Comparison of ENCODE assay signal across 8 cellular contexts in the genomic region with DNA sequence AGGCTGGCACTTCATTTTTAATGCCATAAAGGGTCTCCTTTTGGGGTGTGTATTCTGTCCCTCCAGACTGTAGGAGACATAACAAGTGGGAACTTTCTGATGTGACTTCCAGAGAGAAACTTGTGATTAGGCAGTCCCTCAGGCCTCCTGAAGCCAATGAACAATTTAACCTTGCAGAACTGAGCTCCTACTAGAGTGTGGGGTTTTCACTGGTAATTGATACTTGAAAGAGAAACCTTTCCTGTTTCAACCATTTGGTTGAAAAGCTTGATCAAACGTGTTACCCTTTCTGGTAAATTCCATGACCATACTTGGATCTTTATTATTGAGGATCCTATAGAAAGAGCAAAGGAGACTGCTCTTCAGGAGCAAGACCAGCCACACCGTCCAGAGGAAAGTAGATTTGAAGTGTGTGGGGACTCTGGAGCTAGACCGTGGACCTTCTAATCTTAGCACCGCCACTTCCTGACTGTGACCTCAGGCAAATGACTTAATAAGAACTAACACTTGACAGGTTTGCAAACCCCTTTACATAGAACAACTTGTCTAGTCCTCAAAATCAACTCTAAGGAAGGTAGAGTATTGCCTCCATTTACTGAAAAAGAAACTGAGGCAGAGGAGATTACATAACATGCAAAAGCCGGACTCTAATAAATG.
A peak's percentile ranks its signal among the peaks of the same experiment; 100 is the strongest.
ATAC-seq and TF ChIP-seq lines count a peak whose summit lies in the region.
"Not testable (repeated sequence)": the region's sequence is repeated elsewhere in the genome, so short reads cannot be mapped to it uniquely, and the experiment has no call there.

No MANE protein-coding gene starts in this region.

- H3K36me3 ChIP-seq in OCI-LY3 (replicated peaks; ENCODE audit: low read depth, low read length), result not testable (repeated sequence)

- peak overlapping the region; percentile 26 for H3K4me2 ChIP-seq in OCI-LY3 (ENCODE audit: low read length)

- H3K9me3 ChIP-seq in OCI-LY3 (ENCODE audit: insufficient read depth, low read length), result not testable (repeated sequence)

- H3K4me3 ChIP-seq in OCI-LY3 (ENCODE audit: low read length), result not testable (repeated sequence)

- ATAC-seq in GM18498 (IDR thresholded peaks at IDR 0.05; ENCODE audit: unreplicated experiment) (peak; percentile 93), GM18907 (IDR thresholded peaks at IDR 0.05; ENCODE audit: unreplicated experiment) (peak; percentile 91), GM19463 (IDR thresholded peaks at IDR 0.05; ENCODE audit: unreplicated experiment) (peak; percentile 66), GM21737 (IDR thresholded peaks at IDR 0.05; ENCODE audit: unreplicated experiment) (peak; percentile 86), HG02884 (IDR thresholded peaks at IDR 0.05; ENCODE audit: unreplicated experiment) (peak; percentile 70), HG03108 (IDR thresholded peaks at IDR 0.05; ENCODE audit: unreplicated experiment) (peak; percentile 80), HG03521 (IDR thresholded peaks at IDR 0.05; ENCODE audit: unreplicated experiment) (peak; percentile 69)

- not testable (repeated sequence) for H3K9ac ChIP-seq in OCI-LY3 (ENCODE audit: low read length)

- H3K4me1 ChIP-seq in OCI-LY3 (ENCODE audit: low read length), result not testable (repeated sequence)

- not testable (repeated sequence) for H3K79me2 ChIP-seq in OCI-LY3 (ENCODE audit: low read length)

- not testable (repeated sequence) for H4K20me1 ChIP-seq in OCI-LY3 (ENCODE audit: insufficient read depth, low read length)

- not testable (repeated sequence) for H2AFZ ChIP-seq in OCI-LY3 (ENCODE audit: low read depth, low read length)

- H3K27ac ChIP-seq in OCI-LY3 (ENCODE audit: low read length), result not testable (repeated sequence)

- not testable (repeated sequence) for TF ChIP-seq CTCF in OCI-LY3 (IDR thresholded peaks at IDR 0.05; ENCODE audit: low read depth, low read length)

- not testable (repeated sequence) for H3K27me3 ChIP-seq in OCI-LY3 (ENCODE audit: low read depth, low read length)
